Comparison of ENCODE assay signal across 8 cellular contexts in the genomic region with DNA sequence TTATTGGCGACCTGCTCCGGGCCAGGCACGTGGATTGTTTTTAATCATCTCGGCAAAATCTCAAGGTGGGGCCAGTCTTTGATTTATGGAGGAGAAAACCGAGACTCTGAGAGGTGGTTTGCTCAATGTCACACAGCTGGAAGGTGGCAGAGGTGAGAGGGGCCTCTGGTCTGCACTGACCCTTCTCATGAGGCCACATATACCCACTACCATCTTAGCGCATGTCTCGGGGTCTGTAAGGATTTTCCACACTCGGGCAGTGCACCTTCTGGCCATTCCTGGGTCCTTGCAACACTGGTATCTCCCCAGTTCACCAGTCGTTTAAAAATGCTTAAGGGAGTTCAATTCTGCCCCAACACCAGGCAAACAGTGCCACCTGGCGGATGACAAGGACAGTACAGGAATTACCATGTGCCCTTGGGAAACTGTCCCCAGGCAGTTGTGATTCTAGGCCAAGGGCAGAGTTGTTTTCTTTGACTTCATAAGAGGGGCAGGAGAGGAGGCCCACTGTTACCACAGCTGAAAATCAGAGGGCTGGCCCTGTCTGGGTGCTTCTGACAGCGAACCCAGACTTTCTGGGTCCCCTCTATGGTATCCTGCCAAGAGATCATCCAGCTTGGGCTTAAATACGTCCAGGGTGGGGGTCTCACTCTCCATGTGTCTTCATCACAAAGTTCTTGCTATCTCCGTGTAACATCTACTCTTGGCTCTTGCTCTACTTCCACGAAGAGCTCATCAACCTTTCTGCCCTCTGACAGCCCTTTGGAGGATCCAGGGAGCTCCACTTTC. TPM values are rescaled to one million over a fixed set of nuclear protein-coding genes. Genes with fewer than 3 reads are reported as not detected.
DNase-seq lines count a peak whose midpoint lies in the region; ATAC-seq and TF ChIP-seq lines count a peak whose summit lies in the region.

No MANE protein-coding gene starts in this region.

- WGBS in ovary, 3 donors, result 19 to 27% (median 26%) methylated on average over 14 of the region's 14 CpGs

- H3K9me3 ChIP-seq in SK-N-MC (ENCODE audit: low read depth, low read length) (no peaks in the 10 kb centered on the region), ovary (peaks cover 0 to 3% of the 10 kb centered on the region in 2 donors), tibial artery (no peaks in the 10 kb centered on the region)

- peak; percentile 93 for TF ChIP-seq CTCF in NB4 (IDR thresholded peaks at IDR 0.05; ENCODE audit: low read depth, low read length)
- peak; percentile 86 to 92 (median 89) for TF ChIP-seq CTCF in ovary (IDR thresholded peaks at IDR 0.05)
- peak; percentile 87 to 88 for TF ChIP-seq CTCF in tibial artery (IDR thresholded peaks at IDR 0.05)

- no peak overlapping the region for H3K9ac ChIP-seq in SK-N-MC (ENCODE audit: insufficient read length)

- no peak for TF ChIP-seq POLR2A in NB4 (IDR thresholded peaks at IDR 0.05; ENCODE audit: extremely low read depth, insufficient read length)
- TF ChIP-seq POLR2A in ovary (IDR thresholded peaks at IDR 0.05), result no peak

- no peaks in the 10 kb centered on the region for H3K27me3 ChIP-seq in ovary
- H3K27me3 ChIP-seq in tibial artery, result peaks cover 0 to 28% of the 10 kb centered on the region in 2 donors

- H3K4me3 ChIP-seq in NB4 (ENCODE audit: low read depth, low read length) (no peak overlapping the region), SK-N-MC (no peak overlapping the region), ovary (no peak overlapping the region), tibial artery (no peak overlapping the region)

- intact Hi-C loops in ovary (cut with DNase I), result loop anchor here (2.0 to 10.0 kb wide), 4 partner anchors 145 to 287 kb away; partner anchors contain the start of gene RASD1 (in 2 of the 4)
- intact Hi-C loops in tibial artery (cut with DNase I; ENCODE audit: low total_unique reads), result loop anchor here (2.0 kb wide), 1 partner anchor 143 kb away; no protein-coding TSS in a partner anchor

- H3K4me1 ChIP-seq in ovary (ENCODE audit: insufficient read depth) (no peaks in the 10 kb centered on the region), tibial artery (no peaks in the 10 kb centered on the region)

- ATAC-seq in HG03097 (IDR thresholded peaks at IDR 0.05; ENCODE audit: low FRiP score, unreplicated experiment), result no peak

- TF ChIP-seq EP300 in ovary (IDR thresholded peaks at IDR 0.05), result no peak

- DNase-seq in GDM1 (lab: John Stamatoyannopoulos, UW), result peak; percentile 52
- peak; percentile 88 for DNase-seq in NB4 (ENCODE audit: low read depth)
- DNase-seq in SK-N-MC (ENCODE audit: low read depth, low spot score), result peak; percentile 12
- DNase-seq in activated naive CD4-positive, alpha-beta T cell (lab: John Stamatoyannopoulos, UW), result peak; percentile 62 to 77 (median 70)
- peak; percentile 25 for DNase-seq in glomerular endothelial cell (ENCODE audit: extremely low read depth, low read depth, low spot score)
- DNase-seq in ovary, result peak; percentile 72 to 87 (median 84)
- DNase-seq in tibial artery, result peak; percentile 64 to 84

- H3K27ac ChIP-seq in SK-N-MC (no peak overlapping the region), ovary (no peak overlapping the region), tibial artery (no peak overlapping the region)

- H3K36me3 ChIP-seq in SK-N-MC (ENCODE audit: insufficient read depth, low read length) (no peaks in the 10 kb centered on the region), ovary (no peaks in the 10 kb centered on the region), tibial artery (no peaks in the 10 kb centered on the region)

RNA-seq across cellular contexts. Expression of gene RAI1, which starts 39.4 kb away (rescaled TPM):
- total RNA-seq in glomerular endothelial cell (38.1 and 64.9 TPM in 2 replicates), ovary (10 to 100 TPM; 16.3 to 57.7 (median 37.5) TPM)
- 10 to 100 TPM in 1 of 2 donors, 1 to 10 TPM in 1; 1.5 to 14.5 TPM for polyA plus RNA-seq in ovary

RNA-seq across cellular contexts. Expression of gene PEMT, which starts 50.3 kb away (rescaled TPM):
- total RNA-seq in glomerular endothelial cell (27.1 and 35.7 TPM in 2 replicates), ovary (10 to 100 TPM; 21.6 to 62.8 (median 36.6) TPM)
- 10 to 100 TPM in 1 of 2 donors, 1 to 10 TPM in 1; 6.6 to 32.5 TPM for polyA plus RNA-seq in ovary

Comparison
In these comparisons a context has a peak if more than half of its experiments do, and no peak if none do; other contexts are left out.
1. DNase-seq: peak in every context shown above with its lines; median percentile 88 in NB4; 84 in ovary; 74 in tibial artery; 70 in activated naive CD4-positive, alpha-beta T cell; 52 in GDM1; 25 in glomerular endothelial cell; 12 in SK-N-MC.